Comparison of ENCODE assay signal across 8 cellular contexts in genomic region chr2:133884739-133885381, GRCh38.
DNase-seq lines count a peak whose midpoint lies in the region; ATAC-seq and TF ChIP-seq lines count a peak whose summit lies in the region.

No MANE protein-coding gene starts in this region.

- DNase-seq in A172 (ENCODE audit: low spot score) (peak; percentile 14), ELR (ENCODE audit: low read depth) (peak; percentile 46), NCI-H748 (lab: John Stamatoyannopoulos, UW; ENCODE audit: unreplicated experiment) (peak; percentile 23), fibroblast of mammary gland (ENCODE audit: low read depth) (peak; percentile 11), spleen (no peak), T1000 (lab: John Stamatoyannopoulos, UW) (no peak)
- DNase-seq in activated naive CD4-positive, alpha-beta T cell treated with Interleukin-2 at 50 U/mL for 16 hours, result no peak

- no peaks in the 10 kb centered on the region for H3K36me3 ChIP-seq in spleen

- no peaks in the 10 kb centered on the region for H3K9me3 ChIP-seq in spleen

- WGBS in spleen, 5 donors, result 33 to 51% (median 48%) methylated on average over 2 of the region's 2 CpGs

- no peak overlapping the region for H3K27ac ChIP-seq in spleen

- no peak for ATAC-seq in GM18873 (IDR thresholded peaks at IDR 0.05; ENCODE audit: low FRiP score, unreplicated experiment)

- intact Hi-C loops in spleen (cut with DNase I; ENCODE audit: low total_unique reads), result loop anchor here (10.0 kb wide), 2 partner anchors 230 to 560 kb away; no protein-coding TSS in a partner anchor

- TF ChIP-seq POLR2A in spleen (IDR thresholded peaks at IDR 0.05), result no peak

- H3K4me3 ChIP-seq in fibroblast of mammary gland (ENCODE audit: control insufficient read depth, low read depth, low read length) (no peak overlapping the region), spleen (no peak overlapping the region)

- H3K4me1 ChIP-seq in spleen, result peaks cover 0 to 13% (median 5%) of the 10 kb centered on the region in 6 donors

- TF ChIP-seq CTCF in fibroblast of mammary gland (conservative IDR thresholded peaks at IDR 0.05; ENCODE audit: control insufficient read depth, insufficient read depth, low read depth, low read length), result no peak
- peak in 5 of 11 experiments; percentile 20 to 34 (median 22) for TF ChIP-seq CTCF in spleen (IDR thresholded peaks at IDR 0.05 in 8 of 11, conservative IDR thresholded peaks at IDR 0.05 in 3 of 11)

- peaks cover 0 to 8% (median 0%) of the 10 kb centered on the region in 7 donors for H3K27me3 ChIP-seq in spleen (replicated peaks in 1 of 7)

Comparison
In these comparisons a context has a peak if more than half of its experiments do, and no peak if none do; other contexts are left out.
1. DNase-seq: peak in A172 (single experiment), ELR (single experiment), NCI-H748 (single experiment) and fibroblast of mammary gland (single experiment); none in spleen (single experiment), T1000 (single experiment) and activated naive CD4-positive, alpha-beta T cell treated with Interleukin-2 at 50 U/mL for 16 hours (single experiment).